18 cellular contexts compared by ENCODE assay signal in the genomic region with DNA sequence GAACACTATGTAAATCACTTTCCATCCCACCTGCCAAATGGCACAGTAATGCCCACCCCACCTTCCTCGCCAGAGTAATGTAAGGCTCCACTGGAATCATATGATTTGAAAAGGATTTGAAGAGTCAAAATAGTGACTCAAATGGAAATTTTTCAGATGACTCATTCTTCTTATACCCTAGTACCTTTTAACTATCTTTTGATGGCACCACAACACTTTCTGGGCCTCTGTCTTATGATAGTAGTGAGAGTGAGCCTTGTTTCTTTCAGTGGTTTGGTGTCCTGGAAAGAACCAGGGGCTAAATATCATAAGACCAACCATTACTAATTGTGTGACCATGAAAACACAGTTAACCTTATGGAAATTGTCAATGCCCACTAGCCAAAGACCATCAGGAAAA.
DNase-seq lines count a peak whose midpoint lies in the region; ATAC-seq and TF ChIP-seq lines count a peak whose summit lies in the region.
"Had no signal": no experiment of that assay in that cellular context is flagged by ENCODE, and none has a peak within 500 bp of the region (broad histone marks: within the 10 kb centered on the region; RNA-seq: fewer than 3 reads in every experiment).

No MANE protein-coding gene starts in this region.

- H3K27me3 Mint-ChIP-seq in Calu3 (ENCODE audit: unreplicated experiment): no peaks in the 10 kb centered on the region

- H3K36me3 Mint-ChIP-seq in Calu3 (ENCODE audit: insufficient read depth, unreplicated experiment): peaks cover 8% of the 10 kb centered on the region

- intact Hi-C loops in Calu3 (cut with micrococcal nuclease; ENCODE audit: unreplicated experiment): loop anchor here (10.0 kb wide), 1 partner anchor 705 kb away; no protein-coding TSS in a partner anchor

- BruUV-seq in Calu3 (replicated peaks; lab: Mats Ljungman, UMichigan): no TSS peak

- TF ChIP-seq CTCF in Calu3 (IDR thresholded peaks at IDR 0.05; ENCODE audit: unreplicated experiment): no peak
- no peak for TF ChIP-seq CTCF in GM13977 (IDR thresholded peaks at IDR 0.05; ENCODE audit: extremely low read depth, insufficient read depth, missing control alignments)

- H3K4me3 Mint-ChIP-seq in Calu3 (ENCODE audit: low read depth, unreplicated experiment): no peak overlapping the region
- H3K4me3 Mint-ChIP-seq: activated B cell treated with CpG ODN at 0.5 μM for 24 hours; activated T-cell treated with anti-CD3 and anti-CD28 coated beads, Interleukin-2, amount 50 U/mL, for 24 hours had no signal

- in situ Hi-C loops in GM13977 (cut with MboI; ENCODE audit: low pct_unique_long_range_greater_than_20kb, low sequenced_read_pairs, unreplicated experiment): loop anchor here (25.0 kb wide), 2 partner anchors 1243 to 1768 kb away; no protein-coding TSS in a partner anchor

- H3K27ac Mint-ChIP-seq in Calu3 (ENCODE audit: unreplicated experiment): no peak overlapping the region
- H3K27ac Mint-ChIP-seq: activated B cell treated with CpG ODN at 0.5 μM for 24 hours; activated T-cell treated with anti-CD3 and anti-CD28 coated beads, Interleukin-2, amount 50 U/mL, for 24 hours had no signal

- peaks cover 15% of the 10 kb centered on the region for H3K4me1 Mint-ChIP-seq in Calu3 (ENCODE audit: low read depth, unreplicated experiment)
- H3K4me1 Mint-ChIP-seq: activated B cell treated with CpG ODN at 0.5 μM for 24 hours had no signal

- ATAC-seq in GM18502 (IDR thresholded peaks at IDR 0.05; ENCODE audit: poor library complexity, unreplicated experiment): peak; percentile 81
- ATAC-seq in GM21360 (IDR thresholded peaks at IDR 0.05; ENCODE audit: unreplicated experiment): peak; percentile 88
- peak; percentile 69 for ATAC-seq in HG02981 (IDR thresholded peaks at IDR 0.05; ENCODE audit: unreplicated experiment)
- ATAC-seq: body of pancreas, HCT116 had no signal

- CTCF ChIA-PET in Calu3 (lab: Charles Lee): interaction anchor here (0.5 kb wide), 1 partner anchor 170 kb away, joined by 3 read pairs; no protein-coding TSS in a partner anchor

- H3K9me3 Mint-ChIP-seq in Calu3 (ENCODE audit: low read depth, unreplicated experiment): peaks cover 5% of the 10 kb centered on the region
- H3K9me3 Mint-ChIP-seq: activated B cell treated with CpG ODN at 0.5 μM for 24 hours; activated T-cell treated with anti-CD3 and anti-CD28 coated beads, Interleukin-2, amount 50 U/mL, for 24 hours had no signal

- DNase-seq in RPMI7951 (ENCODE audit: low read depth) (peak; percentile 48), Calu3 (no peak), NCI-H1105 (lab: John Stamatoyannopoulos, UW) (no peak), NCI-H524 (lab: John Stamatoyannopoulos, UW) (no peak), GM13977 (ENCODE audit: low spot score) (no peak)
- DNase-seq: activated B cell treated with CpG ODN at 0.5 μM for 24 hours; activated T-cell treated with anti-CD3 and anti-CD28 coated beads, Interleukin-2, amount 50 U/mL, for 24 hours; body of pancreas; DND-41; effector CD4-positive, alpha-beta T cell; foreskin melanocyte; NCI-H1417; NCI-H526; SJCRH30 had no signal
